ENCODE assay signal across 22 cellular contexts in genomic region chr9:21754741-21755140, GRCh38. TPM values are rescaled to one million over a fixed set of nuclear protein-coding genes. Genes with fewer than 3 reads are reported as not detected.
DNase-seq lines count a peak whose midpoint lies in the region; FAIRE-seq and TF ChIP-seq lines count a peak whose summit lies in the region.
"Had no signal": no experiment of that assay in that cellular context is flagged by ENCODE, and none has a peak within 500 bp of the region (broad histone marks: within the 10 kb centered on the region; RNA-seq: fewer than 3 reads in every experiment).

No MANE protein-coding gene starts in this region.

- TF ChIP-seq CTCF in astrocyte (IDR thresholded peaks at IDR 0.05; ENCODE audit: insufficient read depth, low read depth, low read length) (no peak), keratinocyte (optimal IDR thresholded peaks at IDR 0.05 in 1 of 3, IDR thresholded peaks at IDR 0.05 in 1 of 3, conservative IDR thresholded peaks at IDR 0.05 in 1 of 3; ENCODE audit: extremely low read depth in 1 of 3, insufficient read depth in 2 of 3, low read length in 3 of 3) (no peak), GM13976 (IDR thresholded peaks at IDR 0.05; ENCODE audit: borderline replicate concordance, control extremely low read depth, extremely low read depth, insufficient read depth, missing control alignments) (no peak)

- H3K36me3 ChIP-seq in astrocyte (ENCODE audit: insufficient read depth, low read length) (no peaks in the 10 kb centered on the region), keratinocyte (ENCODE audit: control insufficient read depth in 2 of 2, extremely low read depth in 1 of 2, insufficient read depth in 2 of 2, low read length in 2 of 2) (no peaks in the 10 kb centered on the region)
- H3K36me3 ChIP-seq: BE2C had no signal

- H2AFZ ChIP-seq in astrocyte (ENCODE audit: low read depth, low read length) (no peak overlapping the region), keratinocyte (ENCODE audit: control insufficient read depth, low read length) (no peak overlapping the region)

- no peak overlapping the region for H3K4me2 ChIP-seq in astrocyte (ENCODE audit: low read length)
- H3K4me2 ChIP-seq in keratinocyte (ENCODE audit: control insufficient read depth, extremely low read depth, insufficient read depth, low read depth, low read length): peak overlapping the region; percentile 2
- H3K4me2 ChIP-seq: A549 had no signal

- no peaks in the 10 kb centered on the region for H3K4me1 Mint-ChIP-seq in astrocyte (ENCODE audit: low read depth, unreplicated experiment)

- H3K27me3 Mint-ChIP-seq in astrocyte (ENCODE audit: low read depth, unreplicated experiment): peaks cover 45% of the 10 kb centered on the region

- no peaks in the 10 kb centered on the region for H3K4me1 ChIP-seq in astrocyte (ENCODE audit: insufficient read depth, low read length)
- peaks cover 26% of the 10 kb centered on the region for H3K4me1 ChIP-seq in keratinocyte (ENCODE audit: control insufficient read depth, extremely low read depth, insufficient read depth, low read length)
- H3K4me1 ChIP-seq: A549, BE2C had no signal

- dilution Hi-C loops in keratinocyte (cut with MboI; ENCODE audit: extremely low pct_ligation_motif_present, low sequenced_read_pairs): no loop called here

- DNase-seq in HT-29 (ENCODE audit: low spot score) (peak; percentile 21), NCI-H69 (lab: John Stamatoyannopoulos, UW) (peak; percentile 36), astrocyte (ENCODE audit: low read depth) (no peak), keratinocyte (ENCODE audit: low read depth, low spot score) (no peak), GM13976 (ENCODE audit: low spot score) (no peak), AG08395 (ENCODE audit: low spot score) (no peak), SKM-1 (lab: John Stamatoyannopoulos, UW; ENCODE audit: unreplicated experiment) (no peak), foreskin melanocyte (no peak)
- DNase-seq: BE2C, EL, GF-D8, KG1, NCI-H1092, NCI-H1436 treated with DMSO at 0.1 percent for 48 hours, NCI-H2081, NCI-H446 treated with DMSO at 0.1 percent for 48 hours, NCI-H748 treated with DMSO at 0.1 percent for 48 hours, SHP77, SW 1271 had no signal

- no peaks in the 10 kb centered on the region for H3K27me3 ChIP-seq in astrocyte (ENCODE audit: insufficient read depth, low read length)
- no peaks in the 10 kb centered on the region for H3K27me3 ChIP-seq in keratinocyte (ENCODE audit: control insufficient read depth, extremely low read depth, insufficient read depth, low read length)
- H3K27me3 ChIP-seq: BE2C had no signal

- H3K27ac Mint-ChIP-seq in astrocyte (ENCODE audit: unreplicated experiment): no peak overlapping the region

- no peak overlapping the region for H3K9ac ChIP-seq in astrocyte (ENCODE audit: low read length)
- no peak overlapping the region for H3K9ac ChIP-seq in keratinocyte (ENCODE audit: control insufficient read depth, extremely low read depth, insufficient read depth, low read length)

- no peaks in the 10 kb centered on the region for H4K20me1 ChIP-seq in astrocyte (ENCODE audit: insufficient read depth, low read length)
- H4K20me1 ChIP-seq in keratinocyte (ENCODE audit: control insufficient read depth, extremely low read depth, insufficient read depth, low read length): no peaks in the 10 kb centered on the region

- H3K79me2 ChIP-seq in astrocyte (ENCODE audit: insufficient read depth, low read length) (no peaks in the 10 kb centered on the region), keratinocyte (ENCODE audit: control insufficient read depth, insufficient read depth, low read length) (no peaks in the 10 kb centered on the region)

- no peaks in the 10 kb centered on the region for H3K9me1 ChIP-seq in keratinocyte (ENCODE audit: control insufficient read depth, extremely low read depth, insufficient read depth, low read length)

- H3K9me3 ChIP-seq in astrocyte (ENCODE audit: insufficient read depth, low read depth, low read length) (no peaks in the 10 kb centered on the region), keratinocyte (ENCODE audit: control insufficient read depth, low read depth, low read length) (no peaks in the 10 kb centered on the region)
- H3K9me3 ChIP-seq: A549, BE2C had no signal

- no peaks in the 10 kb centered on the region for H3K9me3 Mint-ChIP-seq in astrocyte (ENCODE audit: unreplicated experiment)

- H3K36me3 Mint-ChIP-seq in astrocyte (ENCODE audit: low read depth, unreplicated experiment): no peaks in the 10 kb centered on the region

- no peak overlapping the region for H3K4me3 ChIP-seq in astrocyte (ENCODE audit: insufficient read depth, low read depth, low read length)
- H3K4me3 ChIP-seq in keratinocyte (ENCODE audit: control insufficient read depth in 2 of 3, extremely low read depth in 1 of 3, insufficient read depth in 2 of 3, low read depth in 1 of 3, low read length in 3 of 3): no peak overlapping the region
- H3K4me3 ChIP-seq: A549 had no signal

- no peak overlapping the region for H3K27ac ChIP-seq in astrocyte (ENCODE audit: low read depth, low read length)
- H3K27ac ChIP-seq in keratinocyte (ENCODE audit: control insufficient read depth, insufficient read depth, low read length): no peak overlapping the region
- H3K27ac ChIP-seq: A549 had no signal

- FAIRE-seq in astrocyte (lab: Jason Lieb, UNC): peak; percentile 32
- FAIRE-seq in keratinocyte (lab: Jason Lieb, UNC): peak; percentile 94
- FAIRE-seq: A549, RCC 7860 had no signal

- in situ Hi-C loops in GM13976 (cut with MboI; ENCODE audit: low sequenced_read_pairs, unreplicated experiment): no loop called here

- no peak overlapping the region for H3K4me3 Mint-ChIP-seq in astrocyte (ENCODE audit: unreplicated experiment)

RNA-seq across cellular contexts. Expression of gene MTAP, which starts 47.7 kb away (rescaled TPM):
- total RNA-seq in HT-29 (2014; rRNA removed; shearing (Covaris generic)): 61.9 and 63.5 TPM in 2 replicates
- total RNA-seq in astrocyte: 43.8 and 56.1 TPM in 2 replicates
- 24.5 to 50.3 TPM (median 48.7 TPM) in 3 replicates for polyA plus RNA-seq in keratinocyte
- 15.0 TPM for polyA plus RNA-seq in keratinocyte (2011; ENCODE audit: low read depth)
- 23.5 and 32.4 TPM in 2 replicates for polyA plus RNA-seq in keratinocyte (2011; cell fraction: cytosol; rRNA removed)
- 44.3 and 51.4 TPM in 2 replicates for polyA plus RNA-seq in keratinocyte (2011; cell fraction: nucleus; rRNA removed)
- polyA plus RNA-seq in keratinocyte (2012; ENCODE audit: low replicate concordance): 16.7 and 39.8 TPM in 2 replicates
- 28.1 to 51.7 TPM (median 33.3 TPM) in 3 replicates for polyA minus RNA-seq in keratinocyte
- 40.3 TPM for polyA minus RNA-seq in keratinocyte (2011; cell fraction: cytosol; rRNA and poly(A)+ RNA removed)
- polyA minus RNA-seq in keratinocyte (2011; cell fraction: nucleus; rRNA and poly(A)+ RNA removed): 30.6 and 76.9 TPM in 2 replicates
- total RNA-seq: H4 had no signal

Comparison
In these comparisons a context has a peak if more than half of its experiments do, and no peak if none do; other contexts are left out.
1. DNase-seq: peak in HT-29 (single experiment) and NCI-H69 (single experiment); none in astrocyte (single experiment), keratinocyte (single experiment), GM13976 (single experiment), AG08395 (single experiment), SKM-1 (single experiment) and foreskin melanocyte (single experiment).